Comparison of ENCODE assay signal across 1 cellular context in genomic region chr16:21284414-21284813, GRCh38.
TF ChIP-seq lines count a peak whose summit lies in the region.

No MANE protein-coding gene starts in this region.

TF ChIP-seq in SK-N-SH, 30 proteins besides CTCF, POLR2A, EP300 and RAD21 (continued from another document):
- no peak for TF ChIP-seq USF2 (IDR thresholded peaks at IDR 0.05; ENCODE audit: borderline replicate concordance, low read depth, low read length)
- TF ChIP-seq USF1 (IDR thresholded peaks at IDR 0.05; ENCODE audit: borderline replicate concordance, low read depth): no peak
- no peak for TF ChIP-seq SMC3 (IDR thresholded peaks at IDR 0.05; ENCODE audit: low read depth, low read length)
- TF ChIP-seq POLR2AphosphoS5 (IDR thresholded peaks at IDR 0.05; ENCODE audit: low read depth, low read length): no peak
- TF ChIP-seq IRF3 (IDR thresholded peaks at IDR 0.05; ENCODE audit: low read depth, low read length): no peak
- TF ChIP-seq ZBTB33 (IDR thresholded peaks at IDR 0.05; ENCODE audit: borderline replicate concordance, low read depth): no peak
- TF ChIP-seq TAF1 (IDR thresholded peaks at IDR 0.05; ENCODE audit: borderline replicate concordance, low read depth, low read length): no peak
